Comparison of ENCODE assay signal across 8 cellular contexts in the genomic region with DNA sequence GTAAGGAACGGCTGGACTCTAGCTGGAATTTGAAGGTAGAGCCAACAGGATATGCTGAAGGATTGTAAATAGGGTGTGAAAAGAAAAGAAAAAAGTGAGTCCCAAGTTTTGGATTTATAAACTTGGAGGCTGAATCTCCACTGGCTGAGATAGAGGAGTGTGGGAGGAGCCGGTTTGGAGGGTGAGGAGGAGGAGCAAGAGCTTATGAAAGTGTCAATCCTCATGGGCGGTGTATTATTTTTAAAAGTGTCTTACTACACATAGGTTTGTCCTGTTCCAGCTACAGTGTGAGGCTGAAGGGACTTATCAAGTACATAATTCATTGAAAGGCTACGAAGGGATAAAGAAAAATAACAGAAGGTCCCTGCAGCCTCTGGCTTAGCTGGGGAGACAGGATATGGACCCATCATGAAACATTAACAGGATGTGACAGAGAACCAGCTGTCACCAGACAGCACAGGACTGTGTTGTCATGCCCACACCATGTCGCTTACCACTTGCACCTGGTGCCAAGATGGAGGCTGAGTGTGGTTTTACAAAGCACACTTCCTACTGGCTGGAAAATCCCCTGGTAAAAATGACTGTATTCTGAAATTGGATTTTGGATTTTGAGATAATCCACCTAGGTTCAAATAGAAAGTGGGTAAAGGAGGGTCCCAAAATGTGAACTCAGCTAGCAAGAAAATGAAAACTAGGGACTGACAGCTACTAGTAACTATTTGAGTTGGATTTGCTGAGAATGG. TPM values are rescaled to one million over a fixed set of nuclear protein-coding genes. Genes with fewer than 3 reads are reported as not detected.
DNase-seq lines count a peak whose midpoint lies in the region; ATAC-seq lines count a peak whose summit lies in the region.

No MANE protein-coding gene starts in this region.

- H3K4me1 Mint-ChIP-seq in activated T-cell treated with anti-CD3 and anti-CD28 coated beads, Interleukin-2, amount 50 U/mL, for 72 hours (ENCODE audit: low read depth): peaks cover 64% of the 10 kb centered on the region
- H3K4me1 Mint-ChIP-seq in stimulated activated effector memory CD8-positive, alpha-beta T cell treated with anti-CD3 and anti-CD28 coated beads, Interleukin-12 subunit alpha, Interleukin-12 subunit beta, amount 100 ng/mL, for 72 hours: peaks cover 48% of the 10 kb centered on the region

- peak; percentile 43 for DNase-seq in MV-4-11 (lab: John Stamatoyannopoulos, UW)
- DNase-seq in activated T-cell treated with anti-CD3 and anti-CD28 coated beads, Interleukin-2, amount 50 U/mL, for 72 hours: peak; percentile 46 to 52
- DNase-seq in stimulated activated effector memory CD8-positive, alpha-beta T cell treated with anti-CD3 and anti-CD28 coated beads, Interleukin-12 subunit alpha, Interleukin-12 subunit beta, amount 100 ng/mL, for 72 hours (ENCODE audit: low spot score in 2 of 2): peak; percentile 18 to 73
- DNase-seq in NCI-H1092 treated with DMSO at 0.1 percent for 48 hours (lab: John Stamatoyannopoulos, UW): no peak
- DNase-seq in SKM-1 (lab: John Stamatoyannopoulos, UW; ENCODE audit: unreplicated experiment): no peak
- no peak for DNase-seq in LoVo (ENCODE audit: low spot score)

- peak overlapping the region; percentile 62 to 70 for H3K4me3 Mint-ChIP-seq in activated T-cell treated with anti-CD3 and anti-CD28 coated beads, Interleukin-2, amount 50 U/mL, for 72 hours
- H3K4me3 Mint-ChIP-seq in stimulated activated effector memory CD8-positive, alpha-beta T cell treated with anti-CD3 and anti-CD28 coated beads, Interleukin-12 subunit alpha, Interleukin-12 subunit beta, amount 100 ng/mL, for 72 hours: peak overlapping the region; percentile 44

- H3K9me3 Mint-ChIP-seq in activated T-cell treated with anti-CD3 and anti-CD28 coated beads, Interleukin-2, amount 50 U/mL, for 72 hours: no peaks in the 10 kb centered on the region
- no peaks in the 10 kb centered on the region for H3K9me3 Mint-ChIP-seq in stimulated activated effector memory CD8-positive, alpha-beta T cell treated with anti-CD3 and anti-CD28 coated beads, Interleukin-12 subunit alpha, Interleukin-12 subunit beta, amount 100 ng/mL, for 72 hours

- no peaks in the 10 kb centered on the region for H3K27me3 Mint-ChIP-seq in activated T-cell treated with anti-CD3 and anti-CD28 coated beads, Interleukin-2, amount 50 U/mL, for 72 hours (ENCODE audit: low read depth)

- H3K27ac Mint-ChIP-seq in activated T-cell treated with anti-CD3 and anti-CD28 coated beads, Interleukin-2, amount 50 U/mL, for 72 hours: peak overlapping the region; percentile 90
- peak overlapping the region; percentile 39 for H3K27ac Mint-ChIP-seq in stimulated activated effector memory CD8-positive, alpha-beta T cell treated with anti-CD3 and anti-CD28 coated beads, Interleukin-12 subunit alpha, Interleukin-12 subunit beta, amount 100 ng/mL, for 72 hours

- no peaks in the 10 kb centered on the region for H3K36me3 Mint-ChIP-seq in activated T-cell treated with anti-CD3 and anti-CD28 coated beads, Interleukin-2, amount 50 U/mL, for 72 hours (ENCODE audit: insufficient read depth in 2 of 2)
- H3K36me3 Mint-ChIP-seq in stimulated activated effector memory CD8-positive, alpha-beta T cell treated with anti-CD3 and anti-CD28 coated beads, Interleukin-12 subunit alpha, Interleukin-12 subunit beta, amount 100 ng/mL, for 72 hours: peaks cover 5% of the 10 kb centered on the region

- ATAC-seq in GM18508 (IDR thresholded peaks at IDR 0.05; ENCODE audit: insufficient read depth, unreplicated experiment) (peak; percentile 87), GM21717 (IDR thresholded peaks at IDR 0.05; ENCODE audit: unreplicated experiment) (peak; percentile 83)
- ATAC-seq in activated T-cell treated with anti-CD3 and anti-CD28 coated beads, Interleukin-2, amount 50 U/mL, for 72 hours (replicated peaks in 1 of 2): peak; percentile 76 to 83
- ATAC-seq in stimulated activated effector memory CD8-positive, alpha-beta T cell treated with anti-CD3 and anti-CD28 coated beads, Interleukin-12 subunit alpha, Interleukin-12 subunit beta, amount 100 ng/mL, for 72 hours: peak; percentile 89

RNA-seq across cellular contexts. Expression of a gene that starts 2.5 kb away (rescaled TPM):
- 10 to 100 TPM in 1 of 2 donors, 1 to 10 TPM in 1; 9.0 to 10.8 TPM for total RNA-seq in activated T-cell treated with anti-CD3 and anti-CD28 coated beads, Interleukin-2, amount 50 U/mL, for 72 hours

Comparison
In these comparisons a context has a peak if more than half of its experiments do, and no peak if none do; other contexts are left out.
1. DNase-seq: peak in MV-4-11 (single experiment), activated T-cell treated with anti-CD3 and anti-CD28 coated beads, Interleukin-2, amount 50 U/mL, for 72 hours (2 of 2) and stimulated activated effector memory CD8-positive, alpha-beta T cell treated with anti-CD3 and anti-CD28 coated beads, Interleukin-12 subunit alpha, Interleukin-12 subunit beta, amount 100 ng/mL, for 72 hours (2 of 2); none in NCI-H1092 treated with DMSO at 0.1 percent for 48 hours (single experiment), SKM-1 (single experiment) and LoVo (single experiment).
2. Peak in every context shown above with its lines, with median percentiles within 50 percentile points of each other: ATAC-seq.